ENCODE assay signal across 9 cellular contexts in the genomic region with DNA sequence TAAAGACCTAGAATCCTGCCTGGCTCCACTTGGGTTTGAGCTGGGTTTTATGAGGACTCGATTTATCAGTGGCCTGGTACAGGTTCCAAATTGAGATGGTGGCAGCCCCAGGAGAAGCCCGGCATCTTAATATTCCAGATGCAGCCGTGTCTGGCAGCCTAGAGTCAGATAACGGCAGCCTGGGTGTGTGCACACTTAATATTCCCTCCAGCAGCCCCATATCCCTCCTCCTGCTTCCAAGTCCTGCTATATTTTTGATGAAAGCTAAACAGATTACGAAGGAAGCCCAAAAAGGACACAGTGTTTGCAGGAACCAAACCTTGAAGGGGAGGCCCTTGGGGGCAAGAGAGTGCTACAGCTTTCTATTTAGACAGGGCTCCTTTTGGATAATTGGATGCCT. TPM values are rescaled to one million over a fixed set of nuclear protein-coding genes. Genes with fewer than 3 reads are reported as not detected.
"Had no signal": no experiment of that assay in that cellular context is flagged by ENCODE, and none has a peak within 500 bp of the region (broad histone marks: within the 10 kb centered on the region; RNA-seq: fewer than 3 reads in every experiment).

No MANE protein-coding gene starts in this region.

- H3K4me3 ChIP-seq: GM23248, HAP-1 had no signal

- H3K4me1 ChIP-seq: HAP-1 had no signal

- H3K36me3 ChIP-seq: HAP-1 had no signal

- H3K9ac ChIP-seq: GM23248, KMS-11 had no signal

- H2AFZ ChIP-seq: GM23248 had no signal

- H3K9me3 ChIP-seq: HAP-1 had no signal

- ATAC-seq: HepG2 had no signal

- H3K4me2 ChIP-seq: KMS-11 had no signal

- H3K27ac ChIP-seq: GM23248, HL-60, KMS-11 had no signal

- DNase-seq: GM23248, GOT3, H7, KBM-7 had no signal

RNA-seq across cellular contexts. Expression of gene ALK, which starts 25.1 kb away (rescaled TPM):
- polyA plus RNA-seq: HepG2, IgD-negative memory B cell had no signal
